19 cellular contexts compared by ENCODE assay signal in the genomic region with DNA sequence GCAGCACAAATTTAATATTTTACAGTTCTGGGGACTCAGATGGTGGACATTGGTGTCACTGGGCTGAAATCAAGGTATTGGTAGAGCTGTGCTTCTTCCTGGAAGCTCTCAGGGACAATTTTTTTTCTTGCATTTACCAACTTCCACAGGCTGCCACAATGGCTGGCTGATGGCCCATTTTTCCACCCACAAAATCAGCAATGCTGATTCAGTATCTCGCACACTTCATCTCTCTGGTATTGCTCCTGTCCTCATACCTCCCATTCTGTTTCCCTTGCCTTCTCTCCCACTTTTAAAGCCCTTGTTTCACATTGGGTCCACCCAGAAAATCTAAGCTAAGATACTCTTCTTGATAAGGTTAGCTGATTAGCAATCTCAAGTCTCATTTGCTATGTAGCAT.
A peak's percentile ranks its signal among the peaks of the same experiment; 100 is the strongest.
DNase-seq lines count a peak whose midpoint lies in the region; ATAC-seq and TF ChIP-seq lines count a peak whose summit lies in the region.
"Had no signal": no experiment of that assay in that cellular context is flagged by ENCODE, and none has a peak within 500 bp of the region (broad histone marks: within the 10 kb centered on the region; RNA-seq: fewer than 3 reads in every experiment).

No MANE protein-coding gene starts in this region.

- H3K9me3 ChIP-seq in BE2C (no peaks in the 10 kb centered on the region; the same call in 1 of the 2 replicates), OCI-LY1 (ENCODE audit: low read length) (no peaks in the 10 kb centered on the region)
- no peaks in the 10 kb centered on the region for H3K9me3 ChIP-seq in CD4-positive, alpha-beta T cell (ENCODE audit: control insufficient read depth, low read length)

- peak overlapping the region; percentile 99 for H3K27ac ChIP-seq in OCI-LY1 (ENCODE audit: low read depth, low read length, poor library complexity, severe bottlenecking)
- H3K27ac ChIP-seq in CD4-positive, alpha-beta T cell (ENCODE audit: low read depth, low read length): no peak overlapping the region
- H3K27ac ChIP-seq: C4-2B had no signal

- no peaks in the 10 kb centered on the region for H3K36me3 Mint-ChIP-seq in CD4-positive, alpha-beta T cell (ENCODE audit: low read depth)
- H3K36me3 Mint-ChIP-seq: CD8-positive, alpha-beta T cell had no signal

- H3K4me3 ChIP-seq in BE2C (ENCODE audit: low read depth, low read length) (no peak overlapping the region), OCI-LY1 (ENCODE audit: low read depth, low read length, poor library complexity, severe bottlenecking) (no peak overlapping the region), astrocyte of the spinal cord (ENCODE audit: low read depth, low read length) (no peak overlapping the region), epithelial cell of esophagus (ENCODE audit: low read length) (no peak overlapping the region)

- H3F3A ChIP-seq in OCI-LY1 (ENCODE audit: insufficient read depth, low read length): peaks cover 10% of the 10 kb centered on the region; the same call in 1 of the 2 replicates

- DNase-seq in BE2C (peak; percentile 9), astrocyte of the spinal cord (ENCODE audit: low read depth, low spot score) (peak; percentile 7), epithelial cell of esophagus (ENCODE audit: low read depth) (peak; percentile 56), left ventricle myocardium superior (no peak)
- no peak for DNase-seq in CD4-positive, alpha-beta T cell
- DNase-seq in stimulated activated CD4-positive, alpha-beta T cell treated with anti-CD3 and anti-CD28 coated beads, Interleukin-12 subunit alpha, Interleukin-12 subunit beta, amount 100 ng/mL, for 4 hours: no peak
- DNase-seq: ACHN; CD8-positive, alpha-beta T cell; COR-L47; DND-41; GF-D8; GOT3; HCEC 1CT; HFFc6; IMR-90; KBM-7 had no signal

- H3K4me1 ChIP-seq in BE2C (peaks cover 16% of the 10 kb centered on the region), OCI-LY1 (ENCODE audit: insufficient read depth, low read length, severe bottlenecking) (peaks cover 92% of the 10 kb centered on the region)

- ATAC-seq in left ventricle myocardium superior: no peak
- no peak for ATAC-seq in CD4-positive, alpha-beta T cell (ENCODE audit: poor library complexity)
- ATAC-seq: CD8-positive, alpha-beta T cell had no signal

- H3K4me1 Mint-ChIP-seq in CD4-positive, alpha-beta T cell (ENCODE audit: low read depth): peaks cover 4% of the 10 kb centered on the region
- H3K4me1 Mint-ChIP-seq: B cell had no signal

- no peaks in the 10 kb centered on the region for H3K79me2 ChIP-seq in OCI-LY1 (ENCODE audit: insufficient read depth, low read length)

- H3K36me3 ChIP-seq in BE2C (no peaks in the 10 kb centered on the region), OCI-LY1 (ENCODE audit: insufficient read depth, low read length) (peaks cover 18% of the 10 kb centered on the region)

- H3K4me2 ChIP-seq in OCI-LY1 (ENCODE audit: low read length): peak overlapping the region; percentile 68; the same call in 1 of the 2 replicates

- in situ Hi-C loops in astrocyte of the spinal cord (cut with HindIII; ENCODE audit: low sequenced_read_pairs): no loop called here

- intact Hi-C loops in left ventricle myocardium superior (cut with micrococcal nuclease): no loop called here
- intact Hi-C loops in CD4-positive, alpha-beta T cell (cut with DNase I, micrococcal nuclease): no loop called here

- H3K27me3 ChIP-seq in BE2C (no peaks in the 10 kb centered on the region), OCI-LY1 (ENCODE audit: insufficient read depth, low read length) (no peaks in the 10 kb centered on the region)
- H3K27me3 ChIP-seq in CD4-positive, alpha-beta T cell (ENCODE audit: control insufficient read depth, insufficient read depth, low read length): no peaks in the 10 kb centered on the region

- H3K27ac Mint-ChIP-seq in CD4-positive, alpha-beta T cell: no peak overlapping the region
- H3K27ac Mint-ChIP-seq: B cell; CD8-positive, alpha-beta T cell; HFFc6 had no signal

- CTCF ChIA-PET in CD4-positive, alpha-beta T cell (lab: Charles Lee): no interaction called here

- POLR2A ChIA-PET in CD4-positive, alpha-beta T cell (lab: Charles Lee): no interaction called here

- H3K9me2 ChIP-seq in OCI-LY1 (ENCODE audit: low read depth, low read length): no peaks in the 10 kb centered on the region

- H3K9me3 Mint-ChIP-seq in CD4-positive, alpha-beta T cell: no peaks in the 10 kb centered on the region
- H3K9me3 Mint-ChIP-seq: CD8-positive, alpha-beta T cell had no signal

- H2AFZ ChIP-seq in OCI-LY1 (ENCODE audit: low read length): peak overlapping the region; percentile 77; the same call in 1 of the 2 replicates

- no peaks in the 10 kb centered on the region for H4K20me1 ChIP-seq in OCI-LY1 (ENCODE audit: insufficient read depth, low read length)

- H3K27me3 Mint-ChIP-seq in CD4-positive, alpha-beta T cell: no peaks in the 10 kb centered on the region
- H3K27me3 Mint-ChIP-seq: B cell had no signal

- peak overlapping the region; percentile 85 for H3K9ac ChIP-seq in OCI-LY1 (ENCODE audit: low read length)

- TF ChIP-seq CTCF in BE2C (IDR thresholded peaks at IDR 0.05; ENCODE audit: low read depth, low read length) (no peak), OCI-LY1 (IDR thresholded peaks at IDR 0.05; ENCODE audit: low read length) (no peak), astrocyte of the spinal cord (IDR thresholded peaks at IDR 0.05; ENCODE audit: low read depth, low read length) (no peak), epithelial cell of esophagus (IDR thresholded peaks at IDR 0.05; ENCODE audit: insufficient read depth, low read depth, low read length, missing control alignments) (no peak)
- TF ChIP-seq CTCF in CD4-positive, alpha-beta T cell (IDR thresholded peaks at IDR 0.05): no peak

- no peak overlapping the region for H3K4me3 Mint-ChIP-seq in CD4-positive, alpha-beta T cell
- H3K4me3 Mint-ChIP-seq: B cell; CD8-positive, alpha-beta T cell; HFFc6 had no signal

Comparison
In these comparisons a context has a peak if more than half of its experiments do, and no peak if none do; other contexts are left out.
1. DNase-seq: peak in BE2C (single experiment), astrocyte of the spinal cord (single experiment) and epithelial cell of esophagus (single experiment); none in left ventricle myocardium superior (single experiment), CD4-positive, alpha-beta T cell (0 of 10) and stimulated activated CD4-positive, alpha-beta T cell treated with anti-CD3 and anti-CD28 coated beads, Interleukin-12 subunit alpha, Interleukin-12 subunit beta, amount 100 ng/mL, for 4 hours (single experiment).